Comparison of ENCODE assay signal across 8 cellular contexts in the genomic region with DNA sequence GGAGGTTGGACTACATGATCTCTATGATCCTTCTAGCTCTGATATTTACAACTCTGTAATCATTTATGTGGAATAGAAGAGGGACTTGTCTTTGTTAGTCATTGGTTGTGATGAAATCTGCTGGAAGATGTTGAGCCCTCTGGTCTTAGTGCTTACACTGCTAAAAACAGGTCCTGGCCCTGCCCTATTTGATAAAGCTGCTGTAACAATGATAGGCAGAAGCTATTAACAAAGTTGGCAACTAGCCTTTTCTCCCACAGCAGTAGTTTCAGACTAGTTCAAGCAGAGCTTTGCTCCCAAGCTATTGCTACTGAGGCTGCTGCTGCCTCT.
DNase-seq lines count a peak whose midpoint lies in the region; ATAC-seq lines count a peak whose summit lies in the region.

No MANE protein-coding gene starts in this region.

- H3K36me3 ChIP-seq in effector memory CD4-positive, alpha-beta T cell (ENCODE audit: control insufficient read depth, insufficient read depth, low read length), result peaks cover 5% of the 10 kb centered on the region
- no peaks in the 10 kb centered on the region for H3K36me3 ChIP-seq in muscle layer of duodenum (ENCODE audit: control insufficient read depth in 1 of 2, insufficient read depth in 2 of 2, low read length in 2 of 2)

- H3K4me3 ChIP-seq in effector memory CD4-positive, alpha-beta T cell (ENCODE audit: insufficient read depth, low read depth, low read length, poor library complexity, severe bottlenecking), result no peak overlapping the region
- no peak overlapping the region for H3K4me3 ChIP-seq in muscle layer of duodenum (ENCODE audit: low read depth in 1 of 2, low read length in 2 of 2)

- H3K9me3 ChIP-seq in effector memory CD4-positive, alpha-beta T cell (ENCODE audit: control insufficient read depth, low read length), result no peaks in the 10 kb centered on the region
- H3K9me3 ChIP-seq in muscle layer of duodenum (ENCODE audit: control insufficient read depth in 1 of 2, low read length in 2 of 2), result peaks cover 0 to 3% of the 10 kb centered on the region in 2 donors

- H3K27me3 ChIP-seq in effector memory CD4-positive, alpha-beta T cell (replicated peaks; ENCODE audit: control insufficient read depth, insufficient read depth, low read length, poor library complexity, severe bottlenecking), result no peaks in the 10 kb centered on the region
- H3K27me3 ChIP-seq in muscle layer of duodenum (ENCODE audit: low read depth, low read length), result no peaks in the 10 kb centered on the region

- ATAC-seq in HG02642 (IDR thresholded peaks at IDR 0.05; ENCODE audit: poor library complexity, unreplicated experiment), result no peak
- no peak for ATAC-seq in GM19455 (IDR thresholded peaks at IDR 0.05; ENCODE audit: unreplicated experiment)

- peak overlapping the region; percentile 63 for H3K27ac ChIP-seq in effector memory CD4-positive, alpha-beta T cell (ENCODE audit: insufficient read depth, low read length, poor library complexity, severe bottlenecking)
- peak overlapping the region; percentile 56 for H3K27ac ChIP-seq in muscle layer of duodenum (ENCODE audit: low read length)

- DNase-seq in ELF-1 (ENCODE audit: low read depth, low spot score) (peak; percentile 23), NCI-H1105 treated with DMSO at 0.1 percent for 48 hours (lab: John Stamatoyannopoulos, UW) (peak; percentile 99), NCI-H2171 treated with DMSO at 0.1 percent for 48 hours (lab: John Stamatoyannopoulos, UW) (no peak), T-helper 2 cell (no peak)
- DNase-seq in effector memory CD4-positive, alpha-beta T cell, result no peak

- peaks cover 38% of the 10 kb centered on the region for H3K4me1 ChIP-seq in effector memory CD4-positive, alpha-beta T cell (ENCODE audit: control insufficient read depth, insufficient read depth, low read length, poor library complexity, severe bottlenecking)
- H3K4me1 ChIP-seq in muscle layer of duodenum (ENCODE audit: control insufficient read depth in 1 of 2, insufficient read depth in 2 of 2, low read length in 2 of 2), result peaks cover 27 to 48% of the 10 kb centered on the region in 2 donors

Comparison
In these comparisons a context has a peak if more than half of its experiments do, and no peak if none do; other contexts are left out.
1. DNase-seq: peak in ELF-1 (single experiment) and NCI-H1105 treated with DMSO at 0.1 percent for 48 hours (single experiment); none in effector memory CD4-positive, alpha-beta T cell (0 of 3), NCI-H2171 treated with DMSO at 0.1 percent for 48 hours (single experiment) and T-helper 2 cell (0 of 5).